In the genomic region with DNA sequence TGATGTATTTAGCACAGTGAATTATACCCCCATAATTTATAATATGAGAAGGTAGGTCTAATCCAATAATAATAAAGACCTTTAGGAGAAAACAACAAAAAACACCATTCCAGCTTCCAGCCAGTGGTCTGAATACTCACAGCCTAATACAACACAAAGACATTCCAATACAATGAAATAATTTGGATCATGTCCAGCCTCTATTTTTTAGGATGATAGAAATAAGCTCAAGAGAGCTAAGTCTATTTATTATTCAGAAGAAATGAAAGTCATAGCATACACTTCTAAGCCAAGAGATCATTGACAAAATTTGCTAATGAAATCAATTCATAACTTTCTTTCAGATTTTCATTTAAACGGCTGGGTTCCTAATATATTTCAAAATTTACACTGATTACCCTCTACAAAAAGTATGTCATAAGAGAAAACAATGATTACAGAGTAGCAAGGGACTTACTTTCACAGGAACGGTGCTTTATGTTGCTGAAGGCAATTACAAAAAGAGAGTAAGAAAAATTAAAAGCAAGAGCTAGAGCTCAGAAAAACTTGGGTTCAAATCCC, we compare ENCODE assay signal across 1 cellular context.
TF ChIP-seq lines count a peak whose summit lies in the region.

No MANE protein-coding gene starts in this region.

TF ChIP-seq in HEK293, 187 proteins besides CTCF, POLR2A, EP300 and RAD21 (continued from another document):
- no peak for TF ChIP-seq REST (tag by site-specific recombination; IDR thresholded peaks at IDR 0.05)
- TF ChIP-seq ZNF426 (tag by site-specific recombination; IDR thresholded peaks at IDR 0.05), result no peak
- no peak for TF ChIP-seq ZFP41 (tag by site-specific recombination; IDR thresholded peaks at IDR 0.05; ENCODE audit: borderline replicate concordance)
- peak; percentile 55 for TF ChIP-seq ZNF366 (tag by site-specific recombination; conservative IDR thresholded peaks at IDR 0.05)
